8 cellular contexts compared by ENCODE assay signal in the genomic region with DNA sequence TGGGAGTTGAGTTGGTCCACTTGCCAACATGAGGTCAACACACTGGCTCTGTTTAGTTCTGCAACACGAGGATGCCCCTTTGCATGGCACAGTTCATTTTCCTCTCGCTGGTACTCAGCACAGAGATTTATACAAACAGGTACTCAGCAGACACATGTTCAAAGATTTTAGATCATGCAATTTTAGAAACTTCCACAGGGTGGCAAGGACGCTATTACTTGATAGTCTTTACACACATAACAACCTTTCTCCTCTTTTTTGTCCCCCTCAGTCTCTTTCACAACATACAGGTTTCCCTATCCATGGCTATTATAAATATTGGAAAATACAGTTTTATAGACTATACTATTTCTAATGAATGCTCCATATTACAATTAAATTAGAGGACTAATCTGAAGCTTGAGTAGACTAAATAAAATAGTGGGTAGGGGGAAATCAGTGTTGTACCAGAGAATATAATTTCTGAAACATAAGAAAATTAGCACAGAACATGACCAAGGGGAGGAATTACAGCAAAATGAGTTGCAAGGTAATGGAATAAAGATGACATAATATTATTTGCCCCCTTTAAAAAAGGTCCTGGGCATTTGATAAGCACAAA.
DNase-seq lines count a peak whose midpoint lies in the region; ATAC-seq and TF ChIP-seq lines count a peak whose summit lies in the region.

No MANE protein-coding gene starts in this region.

- TF ChIP-seq CTCF in H9 (conservative IDR thresholded peaks at IDR 0.05) (peak; percentile 55), osteoblast (IDR thresholded peaks at IDR 0.05; ENCODE audit: extremely low read depth, low read depth, low read length) (peak; percentile 42)

- no peaks in the 10 kb centered on the region for H3K36me3 Mint-ChIP-seq in H9 (ENCODE audit: insufficient read depth in 1 of 3, low read depth in 3 of 3)
- no peaks in the 10 kb centered on the region for H3K36me3 Mint-ChIP-seq in activated T-helper 2 cell treated with anti-CD3 and anti-CD28 coated beads, Interferon-gamma antibody, Interleukin-2, Interleukin-4, amounts not matched to agents 10 μg/mL and 5 μg/mL and 100 μg/mL, durations not matched to agents 14 hours and 24 hours and 36 hours (ENCODE audit: low read depth)

- H3K9me3 ChIP-seq in H9 (ENCODE audit: control insufficient read depth, low read depth, low read length) (no peaks in the 10 kb centered on the region), osteoblast (ENCODE audit: low read depth, low read length) (no peaks in the 10 kb centered on the region)

- intact Hi-C loops in activated T-helper 2 cell treated with anti-CD3 and anti-CD28 coated beads, Interferon-gamma antibody, Interleukin-2, Interleukin-4, amounts not matched to agents 10 μg/mL and 5 μg/mL and 100 μg/mL, durations not matched to agents 14 hours and 24 hours and 36 hours (cut with micrococcal nuclease), result no loop called here

- no peaks in the 10 kb centered on the region for H3K36me3 ChIP-seq in osteoblast (ENCODE audit: insufficient read depth, low read length)

- H3K4me2 ChIP-seq in H9 (ENCODE audit: insufficient read depth, insufficient read length, low read length) (no peak overlapping the region), osteoblast (ENCODE audit: insufficient read depth, low read length) (no peak overlapping the region)

- H2BK20ac ChIP-seq in H9 (ENCODE audit: low read depth, low read length, poor library complexity, severe bottlenecking), result no peak overlapping the region

- H3K18ac ChIP-seq in H9 (ENCODE audit: insufficient read length, low read depth, low read length), result no peak overlapping the region

- no peak overlapping the region for H4K91ac ChIP-seq in H9 (ENCODE audit: insufficient read length, low read depth, low read length)

- H3K4me3 Mint-ChIP-seq in H9, result no peak overlapping the region
- H3K4me3 Mint-ChIP-seq in activated T-helper 2 cell treated with anti-CD3 and anti-CD28 coated beads, Interferon-gamma antibody, Interleukin-2, Interleukin-4, amounts not matched to agents 10 μg/mL and 5 μg/mL and 100 μg/mL, durations not matched to agents 14 hours and 24 hours and 36 hours (ENCODE audit: low read depth), result no peak overlapping the region

- ATAC-seq in GM21447 (IDR thresholded peaks at IDR 0.05; ENCODE audit: unreplicated experiment), result no peak

- no peak overlapping the region for H3K14ac ChIP-seq in H9 (ENCODE audit: insufficient read depth, low read length)

- H3K27ac Mint-ChIP-seq in H9, result no peak overlapping the region
- no peak overlapping the region for H3K27ac Mint-ChIP-seq in activated T-helper 2 cell treated with anti-CD3 and anti-CD28 coated beads, Interferon-gamma antibody, Interleukin-2, Interleukin-4, amounts not matched to agents 10 μg/mL and 5 μg/mL and 100 μg/mL, durations not matched to agents 14 hours and 24 hours and 36 hours

- H2AFZ ChIP-seq in H9 (ENCODE audit: low read length), result no peak overlapping the region
- no peak overlapping the region for H2AFZ ChIP-seq in osteoblast (ENCODE audit: low read length)

- H3K23ac ChIP-seq in H9 (ENCODE audit: insufficient read length, low read depth, low read length), result no peak overlapping the region

- H2BK5ac ChIP-seq in H9 (ENCODE audit: insufficient read length, low read length), result no peak overlapping the region

- no peak overlapping the region for H3T11ph ChIP-seq in H9 (ENCODE audit: low read length)

- no peak overlapping the region for H2BK120ac ChIP-seq in H9 (ENCODE audit: low read depth, low read length, poor library complexity, severe bottlenecking)

- H3K4ac ChIP-seq in H9 (ENCODE audit: low read depth, low read length), result no peak overlapping the region

- no peak overlapping the region for H4K8ac ChIP-seq in H9 (replicated peaks; ENCODE audit: insufficient read length, low read depth, low read length)

- DNase-seq in H9 (no peak), NCI-H446 treated with DMSO at 0.1 percent for 48 hours (lab: John Stamatoyannopoulos, UW) (peak; percentile 18), cerebellar cortex (ENCODE audit: low spot score) (peak; percentile 66), osteoblast (ENCODE audit: insufficient read length, low spot score, missing footprints) (no peak), substantia nigra (lab: John Stamatoyannopoulos, UW) (no peak)
- no peak for DNase-seq in stimulated activated CD4-positive, alpha-beta T cell treated with anti-CD3 and anti-CD28 coated beads, Interleukin-4, amount 100 ng/mL, for 4 hours
- no peak for DNase-seq in activated T-helper 2 cell treated with anti-CD3 and anti-CD28 coated beads, Interferon-gamma antibody, Interleukin-2, Interleukin-4, amounts not matched to agents 10 μg/mL and 5 μg/mL and 100 μg/mL, durations not matched to agents 14 hours and 24 hours and 36 hours (ENCODE audit: low spot score)

- H3K4me1 Mint-ChIP-seq in H9, result no peaks in the 10 kb centered on the region
- no peaks in the 10 kb centered on the region for H3K4me1 Mint-ChIP-seq in activated T-helper 2 cell treated with anti-CD3 and anti-CD28 coated beads, Interferon-gamma antibody, Interleukin-2, Interleukin-4, amounts not matched to agents 10 μg/mL and 5 μg/mL and 100 μg/mL, durations not matched to agents 14 hours and 24 hours and 36 hours (ENCODE audit: low read depth)

- H3K27ac ChIP-seq in H9 (ENCODE audit: insufficient read length, low read depth, low read length) (no peak overlapping the region), osteoblast (ENCODE audit: low read depth, low read length) (no peak overlapping the region), substantia nigra (ENCODE audit: low read depth, low read length, poor library complexity, severe bottlenecking) (no peak overlapping the region)

- H3K27me3 ChIP-seq in H9 (ENCODE audit: insufficient read depth, low read length) (no peaks in the 10 kb centered on the region), osteoblast (ENCODE audit: insufficient read depth, low read length) (peaks cover 4% of the 10 kb centered on the region)

- H3K79me1 ChIP-seq in H9 (ENCODE audit: insufficient read depth, low read depth, low read length, poor library complexity, severe bottlenecking), result no peaks in the 10 kb centered on the region

- H3K27me3 Mint-ChIP-seq in H9 (ENCODE audit: low read depth), result no peaks in the 10 kb centered on the region
- no peaks in the 10 kb centered on the region for H3K27me3 Mint-ChIP-seq in activated T-helper 2 cell treated with anti-CD3 and anti-CD28 coated beads, Interferon-gamma antibody, Interleukin-2, Interleukin-4, amounts not matched to agents 10 μg/mL and 5 μg/mL and 100 μg/mL, durations not matched to agents 14 hours and 24 hours and 36 hours (ENCODE audit: low read depth)

- no peak overlapping the region for H2BK12ac ChIP-seq in H9 (ENCODE audit: insufficient read length, low read depth, low read length)

- H2AK5ac ChIP-seq in H9 (ENCODE audit: insufficient read length, low read length), result no peak overlapping the region

- no peaks in the 10 kb centered on the region for H3K79me2 ChIP-seq in H9 (ENCODE audit: insufficient read depth, low read length)
- no peaks in the 10 kb centered on the region for H3K79me2 ChIP-seq in osteoblast (ENCODE audit: insufficient read depth, low read length)

- H3K4me1 ChIP-seq in H9 (ENCODE audit: insufficient read depth, low read length), result no peaks in the 10 kb centered on the region; the same call in 1 of the 2 replicates
- H3K4me1 ChIP-seq in osteoblast (ENCODE audit: insufficient read depth, low read length), result no peaks in the 10 kb centered on the region

- no peak overlapping the region for H2BK15ac ChIP-seq in H9 (ENCODE audit: low read depth, low read length)

- H3K56ac ChIP-seq in H9 (ENCODE audit: insufficient read length, low read depth, low read length), result no peak overlapping the region

- H3K23me2 ChIP-seq in H9 (ENCODE audit: insufficient read length, low read depth, low read length, poor library complexity, severe bottlenecking), result no peaks in the 10 kb centered on the region

- no CpG with 5 or more reads among the region's 3 CpGs for WGBS in H9 (ENCODE audit: extremely low coverage, insufficient read length, low lambda C conversion rate)

- H3K9ac ChIP-seq in H9 (ENCODE audit: extremely low read depth, insufficient read length, low read length), result no peak overlapping the region

- H3K9me3 Mint-ChIP-seq in H9, result peaks cover 0 to 4% of the 10 kb centered on the region in 2 experiments; a peak in 1 of 5 replicates
- H3K9me3 Mint-ChIP-seq in activated T-helper 2 cell treated with anti-CD3 and anti-CD28 coated beads, Interferon-gamma antibody, Interleukin-2, Interleukin-4, amounts not matched to agents 10 μg/mL and 5 μg/mL and 100 μg/mL, durations not matched to agents 14 hours and 24 hours and 36 hours, result peaks cover 7% of the 10 kb centered on the region

- H4K5ac ChIP-seq in H9 (ENCODE audit: insufficient read length, low read depth, low read length), result no peak overlapping the region

- H3K4me3 ChIP-seq in osteoblast (ENCODE audit: insufficient read depth, low read length), result no peak overlapping the region

- H4K20me1 ChIP-seq in H9 (ENCODE audit: control insufficient read depth, insufficient read depth, insufficient read length) (no peaks in the 10 kb centered on the region), osteoblast (ENCODE audit: insufficient read depth, low read length) (no peaks in the 10 kb centered on the region)

Comparison
In these comparisons a context has a peak if more than half of its experiments do, and no peak if none do; other contexts are left out.
1. DNase-seq: peak in NCI-H446 treated with DMSO at 0.1 percent for 48 hours (single experiment) and cerebellar cortex (single experiment); none in H9 (single experiment), osteoblast (single experiment), stimulated activated CD4-positive, alpha-beta T cell treated with anti-CD3 and anti-CD28 coated beads, Interleukin-4, amount 100 ng/mL, for 4 hours (0 of 2), substantia nigra (0 of 49) and activated T-helper 2 cell treated with anti-CD3 and anti-CD28 coated beads, Interferon-gamma antibody, Interleukin-2, Interleukin-4, amounts not matched to agents 10 μg/mL and 5 μg/mL and 100 μg/mL, durations not matched to agents 14 hours and 24 hours and 36 hours (single experiment).